Comparison of ENCODE assay signal across 8 cellular contexts in genomic region chr19:40056505-40056904, GRCh38. TPM values are rescaled to one million over a fixed set of nuclear protein-coding genes. Genes with fewer than 3 reads are reported as not detected.
DNase-seq lines count a peak whose midpoint lies in the region; ATAC-seq and TF ChIP-seq lines count a peak whose summit lies in the region.

No MANE protein-coding gene starts in this region.

- H3K4me3 Mint-ChIP-seq in progenitor cell of endocrine pancreas (ENCODE audit: low read depth), result peak overlapping the region; percentile 99

- H3K4me3 ChIP-seq in GM08714 (ENCODE audit: low read length) (peak overlapping the region; percentile 79), esophagus muscularis mucosa (peak overlapping the region; percentile 63 to 85 (median 75))

- no peaks in the 10 kb centered on the region for H3K27me3 ChIP-seq in esophagus muscularis mucosa

- peak overlapping the region; percentile 96 for H3K27ac Mint-ChIP-seq in progenitor cell of endocrine pancreas

- no peak for TF ChIP-seq EP300 in esophagus muscularis mucosa (IDR thresholded peaks at IDR 0.05)

- TF ChIP-seq POLR2A in esophagus muscularis mucosa (IDR thresholded peaks at IDR 0.05; ENCODE audit: low read depth), result no peak

- H3K27me3 Mint-ChIP-seq in progenitor cell of endocrine pancreas, result no peaks in the 10 kb centered on the region

- no peaks in the 10 kb centered on the region for H3K36me3 ChIP-seq in esophagus muscularis mucosa

- DNase-seq in RKO (ENCODE audit: low spot score) (peak; percentile 18), esophagus muscularis mucosa (ENCODE audit: extremely low spot score) (no peak), progenitor cell of endocrine pancreas (ENCODE audit: low spot score, unreplicated experiment) (no peak), omental fat pad (ENCODE audit: low spot score) (no peak), SW480 (ENCODE audit: low spot score) (no peak), NCI-H187 treated with DMSO at 0.1 percent for 48 hours (lab: John Stamatoyannopoulos, UW) (no peak), NCI-H1048 (lab: John Stamatoyannopoulos, UW) (no peak)

- TF ChIP-seq CTCF in esophagus muscularis mucosa (IDR thresholded peaks at IDR 0.05), result no peak
- TF ChIP-seq CTCF in progenitor cell of endocrine pancreas (IDR thresholded peaks at IDR 0.05; ENCODE audit: unreplicated experiment), result no peak
- TF ChIP-seq CTCF in omental fat pad (IDR thresholded peaks at IDR 0.05), result no peak

- H3K9me3 Mint-ChIP-seq in progenitor cell of endocrine pancreas (ENCODE audit: low read depth), result peaks cover 52% of the 10 kb centered on the region

- peaks cover 34% of the 10 kb centered on the region for H3K36me3 Mint-ChIP-seq in progenitor cell of endocrine pancreas (ENCODE audit: insufficient read depth)

- intact Hi-C loops in esophagus muscularis mucosa (cut with DNase I), result no loop called here

- peaks cover 0 to 12% (median 8%) of the 10 kb centered on the region in 4 donors for H3K9me3 ChIP-seq in esophagus muscularis mucosa

- 9% methylated on average over 7 of the region's 7 CpGs for WGBS in esophagus muscularis mucosa

- H3K27ac ChIP-seq in esophagus muscularis mucosa (replicated peaks in 1 of 4), result peak overlapping the region; percentile 77 to 79 (median 78)

- peaks cover 13 to 23% (median 20%) of the 10 kb centered on the region in 4 donors for H3K4me1 ChIP-seq in esophagus muscularis mucosa

- ATAC-seq in omental fat pad (ENCODE audit: low FRiP score), result no peak

- peaks cover 14% of the 10 kb centered on the region for H3K4me1 Mint-ChIP-seq in progenitor cell of endocrine pancreas (ENCODE audit: low read depth)

RNA-seq across cellular contexts. Expression of gene ZNF780B, which starts 0.5 kb away (rescaled TPM):
- total RNA-seq in esophagus muscularis mucosa (10 to 100 TPM in 3 of 4 donors, 1 to 10 TPM in 1; 8.6 to 23.3 (median 18.0) TPM), progenitor cell of endocrine pancreas (40.6 and 45.9 TPM in 2 replicates), omental fat pad (10 to 100 TPM in 2 of 4 donors, 1 to 10 TPM in 2; 7.2 to 17.8 (median 10.7) TPM)

RNA-seq across cellular contexts. Expression of gene ZNF780A, which starts 34.2 kb away (rescaled TPM):
- total RNA-seq in esophagus muscularis mucosa (10 to 100 TPM; 10.6 to 19.1 (median 14.9) TPM), progenitor cell of endocrine pancreas (25.5 and 27.4 TPM in 2 replicates), omental fat pad (10 to 100 TPM in 3 of 4 donors, 1 to 10 TPM in 1; 4.8 to 14.7 (median 11.4) TPM)

RNA-seq across cellular contexts. Expression of gene ZNF546, which starts 59.6 kb away (rescaled TPM):
- total RNA-seq in esophagus muscularis mucosa (1 to 10 TPM; 3.6 to 8.5 (median 5.5) TPM), progenitor cell of endocrine pancreas (5.1 and 5.9 TPM in 2 replicates), omental fat pad (10 to 100 TPM in 1 of 4 donors, 1 to 10 TPM in 3; 1.4 to 11.8 (median 6.7) TPM)
